ENCODE assay signal across 26 cellular contexts in the genomic region with DNA sequence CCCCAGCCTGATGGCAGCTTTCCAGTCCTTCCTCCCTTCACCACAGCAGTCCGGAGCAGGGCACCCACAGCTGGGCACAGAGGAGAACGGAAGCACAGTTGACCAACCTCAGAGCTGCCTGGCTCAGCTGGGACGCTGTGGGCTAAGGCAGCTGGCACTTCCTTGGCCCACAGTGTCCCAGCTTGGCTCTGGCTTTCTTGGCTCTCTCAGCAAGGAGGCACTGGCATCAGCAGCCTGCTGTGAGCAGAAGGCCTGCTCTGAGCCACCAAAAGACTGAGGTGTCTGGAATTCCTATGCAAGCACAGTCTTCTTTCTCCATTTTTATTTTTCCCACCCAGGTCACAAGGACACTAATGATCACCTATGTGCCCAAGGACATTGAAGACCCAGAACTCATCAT. TPM values are rescaled to one million over a fixed set of nuclear protein-coding genes. Genes with fewer than 3 reads are reported as not detected.
"Had no signal": no experiment of that assay in that cellular context is flagged by ENCODE, and none has a peak within 500 bp of the region (broad histone marks: within the 10 kb centered on the region; RNA-seq: fewer than 3 reads in every experiment).

No MANE protein-coding gene starts in this region.

- ATAC-seq: activated CD8-positive, alpha-beta T cell treated with anti-CD3 and anti-CD28 coated beads, Interleukin-2, amount 10 ng/mL, durations not matched to agents 7 days and 5 days; Panc1; Right ventricle myocardium inferior had no signal

- DNase-seq: activated CD4-positive, alpha-beta T cell treated with anti-CD3 and anti-CD28 coated beads, Interleukin-2, amount 10 ng/mL, durations not matched to agents 7 days and 5 days; activated CD4-positive, alpha-beta T cell treated with anti-CD3 and anti-CD28 coated beads, Interleukin-2, amount 50 U/mL, for 48 hours; activated CD8-positive, alpha-beta T cell treated with anti-CD3 and anti-CD28 coated beads, Interleukin-2, amount 10 ng/mL, durations not matched to agents 7 days and 5 days; activated gamma-delta T cell; activated naive CD4-positive, alpha-beta T cell treated with Interleukin-2 at 50 U/mL for 16 hours; activated naive CD8-positive, alpha-beta T cell treated with anti-CD3 and anti-CD28 coated beads, Interleukin-2, amount 10 ng/mL, durations not matched to agents 7 days and 5 days; activated T-cell treated with anti-CD3 and anti-CD28 coated beads, Interleukin-2, amount 50 U/mL, for 24 hours; Karpas-422; KBM-7; NCI-H1048; NCI-H1105 treated with DMSO at 0.1 percent for 48 hours; NCI-H1436; NCI-H1930; NCI-H2081 treated with DMSO at 0.1 percent for 48 hours; NCI-H345; NCI-H524 treated with DMSO at 0.1 percent for 48 hours; SW 1271; T-helper 1 cell had no signal

RNA-seq across cellular contexts. Expression of a gene that starts 32.6 kb away (rescaled TPM):
- total RNA-seq: activated CD4-positive, alpha-beta T cell treated with anti-CD3 and anti-CD28 coated beads, Interleukin-2, amount 10 ng/mL, durations not matched to agents 7 days and 5 days; activated CD8-positive, alpha-beta T cell treated with anti-CD3 and anti-CD28 coated beads, Interleukin-2, amount 10 ng/mL, durations not matched to agents 7 days and 5 days; activated naive CD8-positive, alpha-beta T cell treated with anti-CD3 and anti-CD28 coated beads, Interleukin-2, amount 10 ng/mL, durations not matched to agents 7 days and 5 days; activated T-helper 2 cell treated with anti-CD3 and anti-CD28 coated beads, Interferon-gamma antibody, Interleukin-2, Interleukin-4, amounts not matched to agents 10 μg/mL and 5 μg/mL and 100 μg/mL, durations not matched to agents 14 hours and 24 hours and 36 hours; ascending aorta; MCF 10A; NCI-H460; Right ventricle myocardium inferior; T-helper 2 cell treated with Interferon-gamma antibody and Interleukin-4, amounts not matched to agents 100 ng/mL and 5 ng/mL, for 36 hours had no signal
- polyA plus RNA-seq: cardiac muscle cell had no signal

RNA-seq across cellular contexts. Expression of a gene that starts 56.8 kb away (rescaled TPM):
- total RNA-seq: NCI-H460 had no signal
